In genomic region chr3:12395349-12396012, GRCh38 we compare ENCODE assay signal across 10 cellular contexts.
DNase-seq lines count a peak whose midpoint lies in the region; ATAC-seq, FAIRE-seq and TF ChIP-seq lines count a peak whose summit lies in the region.
"Had no signal": no experiment of that assay in that cellular context is flagged by ENCODE, and none has a peak within 500 bp of the region (broad histone marks: within the 10 kb centered on the region; RNA-seq: fewer than 3 reads in every experiment).

No MANE protein-coding gene starts in this region.

- no peak overlapping the region for H3K9ac ChIP-seq in Loucy (ENCODE audit: low read depth, low read length, poor library complexity, severe bottlenecking)

- no peaks in the 10 kb centered on the region for H3K79me2 ChIP-seq in Loucy (ENCODE audit: insufficient read depth, low read length)

- H3K4me3 ChIP-seq in Loucy (ENCODE audit: low read length, poor library complexity, severe bottlenecking) (no peak overlapping the region), left lung (no peak overlapping the region), psoas muscle (no peak overlapping the region)

- H2AFZ ChIP-seq in Loucy (ENCODE audit: low read length), result 0 out of 2 replicates have a peak overlapping the region, but pooled peaks have one; percentile 25

- H3K9me2 ChIP-seq in Loucy (replicated peaks; ENCODE audit: low read depth, low read length), result no peaks in the 10 kb centered on the region

- H3K27me3 ChIP-seq in Loucy (ENCODE audit: insufficient read depth, low read length, poor library complexity, severe bottlenecking) (no peaks in the 10 kb centered on the region), left lung (no peaks in the 10 kb centered on the region), psoas muscle (ENCODE audit: insufficient read depth in 3 of 3, low read length in 2 of 3) (peaks cover 0 to 22% (median 2%) of the 10 kb centered on the region in 3 donors)

- ATAC-seq in GM18861 (IDR thresholded peaks at IDR 0.05; ENCODE audit: unreplicated experiment) (peak; percentile 92), GM21825 (IDR thresholded peaks at IDR 0.05; ENCODE audit: unreplicated experiment) (peak; percentile 95), left lung (peak; percentile 14), psoas muscle (no peak)

- 75 to 83% (median 82%) methylated on average over 5 of the region's 5 CpGs for WGBS in psoas muscle, 3 donors

- peak overlapping the region; percentile 17 for H3K4me2 ChIP-seq in Loucy (ENCODE audit: low read depth, low read length, poor library complexity, severe bottlenecking)

- H3K4me1 ChIP-seq in Loucy (ENCODE audit: insufficient read depth, low read length, poor library complexity, severe bottlenecking) (peaks cover 25% of the 10 kb centered on the region), left lung (peaks cover 2 to 63% of the 10 kb centered on the region in 2 donors), psoas muscle (peaks cover 4% of the 10 kb centered on the region)

- H3K27ac ChIP-seq in left lung (peak overlapping the region in 1 of 2 donors; percentile 41), psoas muscle (no peak overlapping the region)
- H3K27ac ChIP-seq: neutrophil had no signal

- no peak for DNase-seq in left lung
- DNase-seq in NCI-H1417 treated with DMSO at 0.1 percent for 48 hours (lab: John Stamatoyannopoulos, UW), result no peak
- no peak for DNase-seq in psoas muscle
- no peak for DNase-seq in urothelium cell line (ENCODE audit: low spot score)
- DNase-seq in activated CD8-positive, alpha-beta memory T cell treated with anti-CD3 and anti-CD28 coated beads, Interleukin-2, amount 50 U/mL, for 4 hours, result no peak

- H3K9me3 ChIP-seq in Loucy (ENCODE audit: insufficient read depth, low read depth, low read length), result no peaks in the 10 kb centered on the region
- H3K9me3 ChIP-seq in left lung, result no peaks in the 10 kb centered on the region
- no peaks in the 10 kb centered on the region for H3K9me3 ChIP-seq in psoas muscle
- H3K9me3 ChIP-seq: neutrophil had no signal

- TF ChIP-seq CTCF in Loucy (conservative IDR thresholded peaks at IDR 0.05; ENCODE audit: low read length) (no peak), left lung (IDR thresholded peaks at IDR 0.05) (no peak), psoas muscle (IDR thresholded peaks at IDR 0.05) (no peak)

- intact Hi-C loops in left lung (cut with DNase I) (no loop called here), psoas muscle (cut with DNase I) (no loop called here)

- no peaks in the 10 kb centered on the region for H4K20me1 ChIP-seq in Loucy (ENCODE audit: insufficient read depth, low read length, poor library complexity, severe bottlenecking)

- no peak for FAIRE-seq in urothelium cell line (lab: Jason Lieb, UNC)
- FAIRE-seq: colon had no signal

- H3K36me3 ChIP-seq in Loucy (ENCODE audit: insufficient read depth, low read length), result no peaks in the 10 kb centered on the region
- H3K36me3 ChIP-seq in left lung, result no peaks in the 10 kb centered on the region
- no peaks in the 10 kb centered on the region for H3K36me3 ChIP-seq in psoas muscle (ENCODE audit: insufficient read depth in 1 of 2, low read depth in 1 of 2)
- H3K36me3 ChIP-seq: neutrophil had no signal

- H3F3A ChIP-seq in Loucy (ENCODE audit: low read depth), result no peaks in the 10 kb centered on the region

Comparison
In these comparisons a context has a peak if more than half of its experiments do, and no peak if none do; other contexts are left out.
1. ATAC-seq: peak in GM18861 (single experiment), GM21825 (single experiment) and left lung (single experiment); none in psoas muscle (0 of 4).